ENCODE assay signal across 1 cellular context in the genomic region with DNA sequence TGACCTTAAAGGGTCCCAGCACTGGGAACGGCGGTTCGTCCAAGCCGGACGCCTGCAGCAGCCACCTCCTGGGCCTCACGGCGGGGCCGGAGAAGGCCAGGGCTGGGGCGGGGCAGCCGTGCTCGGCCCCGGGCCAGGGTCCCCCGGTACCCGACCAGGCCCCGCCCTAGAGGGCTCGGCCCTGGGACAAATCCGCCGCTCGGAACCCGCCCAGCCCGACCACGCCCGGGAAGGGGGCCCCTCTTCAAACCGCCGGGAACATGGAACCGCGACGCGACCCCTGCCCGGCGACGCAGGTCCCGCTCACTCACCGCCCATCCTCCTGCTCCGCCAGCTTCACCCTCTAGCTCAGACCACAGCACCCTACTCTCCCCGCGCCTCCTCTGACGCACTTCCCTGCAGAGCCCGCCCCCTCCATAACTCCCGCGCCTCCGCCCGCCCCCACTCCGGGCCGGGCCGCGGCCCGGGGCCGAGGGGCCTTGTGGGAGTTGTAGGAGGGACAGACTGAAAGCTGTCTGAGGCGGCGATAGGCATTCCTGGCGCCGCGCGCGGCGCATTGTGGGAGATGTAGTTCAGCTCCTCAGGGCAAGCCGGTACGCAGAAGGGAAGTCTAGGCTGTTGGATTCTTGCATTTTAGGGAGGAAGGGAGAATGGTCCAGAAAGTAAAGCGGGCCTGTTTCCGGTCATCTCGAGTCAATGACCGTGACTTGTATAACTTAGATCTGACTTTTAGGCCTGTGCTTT.
TF ChIP-seq lines count a peak whose summit lies in the region.

A gene (minus strand): TSS at position 365 of the 744 bp plus-strand sequence. CDS start 1,478 bp downstream, outside the sequence.

TF ChIP-seq in GM12878, 131 proteins besides CTCF, POLR2A, EP300 and RAD21 (continued from another document and continues in another):
- TF ChIP-seq, protein P1, sequence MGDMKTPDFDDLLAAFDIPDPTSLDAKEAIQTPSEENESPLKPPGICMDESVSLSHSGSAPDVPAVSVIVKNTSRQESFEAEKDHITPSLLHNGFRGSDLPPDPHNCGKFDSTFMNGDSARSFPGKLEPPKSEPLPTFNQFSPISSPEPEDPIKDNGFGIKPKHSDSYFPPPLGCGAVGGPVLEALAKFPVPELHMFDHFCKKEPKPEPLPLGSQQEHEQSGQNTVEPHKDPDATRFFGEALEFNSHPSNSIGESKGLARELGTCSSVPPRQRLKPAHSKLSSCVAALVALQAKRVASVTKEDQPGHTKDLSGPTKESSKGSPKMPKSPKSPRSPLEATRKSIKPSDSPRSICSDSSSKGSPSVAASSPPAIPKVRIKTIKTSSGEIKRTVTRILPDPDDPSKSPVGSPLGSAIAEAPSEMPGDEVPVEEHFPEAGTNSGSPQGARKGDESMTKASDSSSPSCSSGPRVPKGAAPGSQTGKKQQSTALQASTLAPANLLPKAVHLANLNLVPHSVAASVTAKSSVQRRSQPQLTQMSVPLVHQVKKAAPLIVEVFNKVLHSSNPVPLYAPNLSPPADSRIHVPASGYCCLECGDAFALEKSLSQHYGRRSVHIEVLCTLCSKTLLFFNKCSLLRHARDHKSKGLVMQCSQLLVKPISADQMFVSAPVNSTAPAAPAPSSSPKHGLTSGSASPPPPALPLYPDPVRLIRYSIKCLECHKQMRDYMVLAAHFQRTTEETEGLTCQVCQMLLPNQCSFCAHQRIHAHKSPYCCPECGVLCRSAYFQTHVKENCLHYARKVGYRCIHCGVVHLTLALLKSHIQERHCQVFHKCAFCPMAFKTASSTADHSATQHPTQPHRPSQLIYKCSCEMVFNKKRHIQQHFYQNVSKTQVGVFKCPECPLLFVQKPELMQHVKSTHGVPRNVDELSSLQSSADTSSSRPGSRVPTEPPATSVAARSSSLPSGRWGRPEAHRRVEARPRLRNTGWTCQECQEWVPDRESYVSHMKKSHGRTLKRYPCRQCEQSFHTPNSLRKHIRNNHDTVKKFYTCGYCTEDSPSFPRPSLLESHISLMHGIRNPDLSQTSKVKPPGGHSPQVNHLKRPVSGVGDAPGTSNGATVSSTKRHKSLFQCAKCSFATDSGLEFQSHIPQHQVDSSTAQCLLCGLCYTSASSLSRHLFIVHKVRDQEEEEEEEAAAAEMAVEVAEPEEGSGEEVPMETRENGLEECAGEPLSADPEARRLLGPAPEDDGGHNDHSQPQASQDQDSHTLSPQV (IDR thresholded peaks at IDR 0.05) = no peak
- TF ChIP-seq STAT1 (conservative IDR thresholded peaks at IDR 0.05) = no peak
- TF ChIP-seq, protein P2, sequence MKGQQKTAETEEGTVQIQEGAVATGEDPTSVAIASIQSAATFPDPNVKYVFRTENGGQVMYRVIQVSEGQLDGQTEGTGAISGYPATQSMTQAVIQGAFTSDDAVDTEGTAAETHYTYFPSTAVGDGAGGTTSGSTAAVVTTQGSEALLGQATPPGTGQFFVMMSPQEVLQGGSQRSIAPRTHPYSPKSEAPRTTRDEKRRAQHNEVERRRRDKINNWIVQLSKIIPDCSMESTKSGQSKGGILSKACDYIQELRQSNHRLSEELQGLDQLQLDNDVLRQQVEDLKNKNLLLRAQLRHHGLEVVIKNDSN (IDR thresholded peaks at IDR 0.05; ENCODE audit: borderline replicate concordance, extremely low read length, insufficient read depth, low read depth, low read length) = no peak
- TF ChIP-seq HCFC1 (IDR thresholded peaks at IDR 0.05; ENCODE audit: low read length) = peak; percentile 93
- TF ChIP-seq ZNF207 (IDR thresholded peaks at IDR 0.05; ENCODE audit: borderline replicate concordance) = 0 out of 2 replicates have a peak, but pooled peaks have one; percentile 39
- TF ChIP-seq, protein P3, sequence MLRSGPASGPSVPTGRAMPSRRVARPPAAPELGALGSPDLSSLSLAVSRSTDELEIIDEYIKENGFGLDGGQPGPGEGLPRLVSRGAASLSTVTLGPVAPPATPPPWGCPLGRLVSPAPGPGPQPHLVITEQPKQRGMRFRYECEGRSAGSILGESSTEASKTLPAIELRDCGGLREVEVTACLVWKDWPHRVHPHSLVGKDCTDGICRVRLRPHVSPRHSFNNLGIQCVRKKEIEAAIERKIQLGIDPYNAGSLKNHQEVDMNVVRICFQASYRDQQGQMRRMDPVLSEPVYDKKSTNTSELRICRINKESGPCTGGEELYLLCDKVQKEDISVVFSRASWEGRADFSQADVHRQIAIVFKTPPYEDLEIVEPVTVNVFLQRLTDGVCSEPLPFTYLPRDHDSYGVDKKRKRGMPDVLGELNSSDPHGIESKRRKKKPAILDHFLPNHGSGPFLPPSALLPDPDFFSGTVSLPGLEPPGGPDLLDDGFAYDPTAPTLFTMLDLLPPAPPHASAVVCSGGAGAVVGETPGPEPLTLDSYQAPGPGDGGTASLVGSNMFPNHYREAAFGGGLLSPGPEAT (IDR thresholded peaks at IDR 0.05; ENCODE audit: low read depth) = no peak
- peak; percentile 77 for TF ChIP-seq SREBF1 (IDR thresholded peaks at IDR 0.05; ENCODE audit: low read length)
- no peak; the same call in 1 of the 2 replicates for TF ChIP-seq WRNIP1 (IDR thresholded peaks at IDR 0.05; ENCODE audit: borderline replicate concordance, low read depth, low read length)
- peak; percentile 59; the same call in 1 of the 2 replicates for TF ChIP-seq SPI1 (IDR thresholded peaks at IDR 0.05; ENCODE audit: borderline replicate concordance, insufficient read depth, low read depth, low read length)
- TF ChIP-seq SMARCA5 (IDR thresholded peaks at IDR 0.05) = peak; percentile 86; the same call in 1 of the 2 replicates
- TF ChIP-seq ZBED1 (IDR thresholded peaks at IDR 0.05; ENCODE audit: borderline replicate concordance) = peak; percentile 82; the same call in 1 of the 2 replicates
- TF ChIP-seq ZNF384 (IDR thresholded peaks at IDR 0.05; ENCODE audit: borderline replicate concordance, low read depth, low read length) = no peak; the same call in 1 of the 2 replicates
- peak; percentile 89 for TF ChIP-seq GATAD2B (conservative IDR thresholded peaks at IDR 0.05; ENCODE audit: low read depth)
- peak; percentile 84 for TF ChIP-seq CREB1 (IDR thresholded peaks at IDR 0.05; ENCODE audit: low read depth)
- TF ChIP-seq SIN3A (IDR thresholded peaks at IDR 0.05; ENCODE audit: low read depth, low read length) = no peak
- TF ChIP-seq NR2F1 (conservative IDR thresholded peaks at IDR 0.05) = peak; percentile 75
- no peak for TF ChIP-seq FOXK2 (IDR thresholded peaks at IDR 0.05)
- TF ChIP-seq POLR2AphosphoS5 (IDR thresholded peaks at IDR 0.05; ENCODE audit: low read length) = peak; percentile 91
- TF ChIP-seq, protein P4, sequence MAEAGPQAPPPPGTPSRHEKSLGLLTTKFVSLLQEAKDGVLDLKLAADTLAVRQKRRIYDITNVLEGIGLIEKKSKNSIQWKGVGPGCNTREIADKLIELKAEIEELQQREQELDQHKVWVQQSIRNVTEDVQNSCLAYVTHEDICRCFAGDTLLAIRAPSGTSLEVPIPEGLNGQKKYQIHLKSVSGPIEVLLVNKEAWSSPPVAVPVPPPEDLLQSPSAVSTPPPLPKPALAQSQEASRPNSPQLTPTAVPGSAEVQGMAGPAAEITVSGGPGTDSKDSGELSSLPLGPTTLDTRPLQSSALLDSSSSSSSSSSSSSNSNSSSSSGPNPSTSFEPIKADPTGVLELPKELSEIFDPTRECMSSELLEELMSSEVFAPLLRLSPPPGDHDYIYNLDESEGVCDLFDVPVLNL (IDR thresholded peaks at IDR 0.05; ENCODE audit: low read depth, low read length) = 0 out of 2 replicates have a peak, but pooled peaks have one; percentile 49
- peak; percentile 86 for TF ChIP-seq CHD2 (IDR thresholded peaks at IDR 0.05; ENCODE audit: borderline replicate concordance, low read depth, low read length)
- peak in 1 of 2 experiments; percentile 47; a peak in 1 of 4 replicates for TF ChIP-seq IKZF2 (IDR thresholded peaks at IDR 0.05)
- TF ChIP-seq NRF1 (conservative IDR thresholded peaks at IDR 0.05; ENCODE audit: low read depth, low read length) = peak; percentile 26; the same call in 1 of the 2 replicates
- TF ChIP-seq, protein P5, sequence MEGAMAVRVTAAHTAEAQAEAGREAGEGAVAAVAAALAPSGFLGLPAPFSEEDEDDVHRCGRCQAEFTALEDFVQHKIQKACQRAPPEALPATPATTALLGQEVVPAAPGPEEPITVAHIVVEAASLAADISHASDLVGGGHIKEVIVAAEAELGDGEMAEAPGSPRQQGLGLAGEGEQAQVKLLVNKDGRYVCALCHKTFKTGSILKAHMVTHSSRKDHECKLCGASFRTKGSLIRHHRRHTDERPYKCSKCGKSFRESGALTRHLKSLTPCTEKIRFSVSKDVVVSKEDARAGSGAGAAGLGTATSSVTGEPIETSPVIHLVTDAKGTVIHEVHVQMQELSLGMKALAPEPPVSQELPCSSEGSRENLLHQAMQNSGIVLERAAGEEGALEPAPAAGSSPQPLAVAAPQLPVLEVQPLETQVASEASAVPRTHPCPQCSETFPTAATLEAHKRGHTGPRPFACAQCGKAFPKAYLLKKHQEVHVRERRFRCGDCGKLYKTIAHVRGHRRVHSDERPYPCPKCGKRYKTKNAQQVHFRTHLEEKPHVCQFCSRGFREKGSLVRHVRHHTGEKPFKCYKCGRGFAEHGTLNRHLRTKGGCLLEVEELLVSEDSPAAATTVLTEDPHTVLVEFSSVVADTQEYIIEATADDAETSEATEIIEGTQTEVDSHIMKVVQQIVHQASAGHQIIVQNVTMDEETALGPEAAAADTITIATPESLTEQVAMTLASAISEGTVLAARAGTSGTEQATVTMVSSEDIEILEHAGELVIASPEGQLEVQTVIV (IDR thresholded peaks at IDR 0.05; ENCODE audit: borderline replicate concordance, partially characterized antibody) = no peak
- TF ChIP-seq, protein P6, sequence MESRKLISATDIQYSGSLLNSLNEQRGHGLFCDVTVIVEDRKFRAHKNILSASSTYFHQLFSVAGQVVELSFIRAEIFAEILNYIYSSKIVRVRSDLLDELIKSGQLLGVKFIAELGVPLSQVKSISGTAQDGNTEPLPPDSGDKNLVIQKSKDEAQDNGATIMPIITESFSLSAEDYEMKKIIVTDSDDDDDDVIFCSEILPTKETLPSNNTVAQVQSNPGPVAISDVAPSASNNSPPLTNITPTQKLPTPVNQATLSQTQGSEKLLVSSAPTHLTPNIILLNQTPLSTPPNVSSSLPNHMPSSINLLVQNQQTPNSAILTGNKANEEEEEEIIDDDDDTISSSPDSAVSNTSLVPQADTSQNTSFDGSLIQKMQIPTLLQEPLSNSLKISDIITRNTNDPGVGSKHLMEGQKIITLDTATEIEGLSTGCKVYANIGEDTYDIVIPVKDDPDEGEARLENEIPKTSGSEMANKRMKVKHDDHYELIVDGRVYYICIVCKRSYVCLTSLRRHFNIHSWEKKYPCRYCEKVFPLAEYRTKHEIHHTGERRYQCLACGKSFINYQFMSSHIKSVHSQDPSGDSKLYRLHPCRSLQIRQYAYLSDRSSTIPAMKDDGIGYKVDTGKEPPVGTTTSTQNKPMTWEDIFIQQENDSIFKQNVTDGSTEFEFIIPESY (IDR thresholded peaks at IDR 0.05) = no peak
- TF ChIP-seq FOXM1 (IDR thresholded peaks at IDR 0.05; ENCODE audit: low read depth, low read length) = peak; percentile 31; the same call in 1 of the 2 replicates
- peak; percentile 91 for TF ChIP-seq SIX5 (IDR thresholded peaks at IDR 0.05; ENCODE audit: low read depth, low read length, severe bottlenecking)
- peak; percentile 97 for TF ChIP-seq PML (IDR thresholded peaks at IDR 0.05; ENCODE audit: low read length)
- TF ChIP-seq RFX5 (IDR thresholded peaks at IDR 0.05; ENCODE audit: low read depth, low read length) = no peak
- TF ChIP-seq KDM1A (IDR thresholded peaks at IDR 0.05; ENCODE audit: borderline replicate concordance) = no peak
- no peak; the same call in 1 of the 2 replicates for TF ChIP-seq BCL11A (IDR thresholded peaks at IDR 0.05; ENCODE audit: low read depth, low read length)
- TF ChIP-seq RUNX3 (IDR thresholded peaks at IDR 0.05; ENCODE audit: low read length) = peak; percentile 62
- no peak for TF ChIP-seq NFXL1 (IDR thresholded peaks at IDR 0.05; ENCODE audit: borderline replicate concordance)
- TF ChIP-seq PAX8 (IDR thresholded peaks at IDR 0.05) = no peak
- TF ChIP-seq CBX5 (IDR thresholded peaks at IDR 0.05; ENCODE audit: low read depth) = no peak; the same call in none of the 2 replicates
- TF ChIP-seq, protein P7, sequence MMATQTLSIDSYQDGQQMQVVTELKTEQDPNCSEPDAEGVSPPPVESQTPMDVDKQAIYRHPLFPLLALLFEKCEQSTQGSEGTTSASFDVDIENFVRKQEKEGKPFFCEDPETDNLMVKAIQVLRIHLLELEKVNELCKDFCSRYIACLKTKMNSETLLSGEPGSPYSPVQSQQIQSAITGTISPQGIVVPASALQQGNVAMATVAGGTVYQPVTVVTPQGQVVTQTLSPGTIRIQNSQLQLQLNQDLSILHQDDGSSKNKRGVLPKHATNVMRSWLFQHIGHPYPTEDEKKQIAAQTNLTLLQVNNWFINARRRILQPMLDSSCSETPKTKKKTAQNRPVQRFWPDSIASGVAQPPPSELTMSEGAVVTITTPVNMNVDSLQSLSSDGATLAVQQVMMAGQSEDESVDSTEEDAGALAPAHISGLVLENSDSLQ (IDR thresholded peaks at IDR 0.05) = peak; percentile 51; the same call in 1 of the 2 replicates
- TF ChIP-seq KAT2A (conservative IDR thresholded peaks at IDR 0.05; ENCODE audit: control insufficient read depth, low read depth, low read length) = no peak
- TF ChIP-seq, protein P8, sequence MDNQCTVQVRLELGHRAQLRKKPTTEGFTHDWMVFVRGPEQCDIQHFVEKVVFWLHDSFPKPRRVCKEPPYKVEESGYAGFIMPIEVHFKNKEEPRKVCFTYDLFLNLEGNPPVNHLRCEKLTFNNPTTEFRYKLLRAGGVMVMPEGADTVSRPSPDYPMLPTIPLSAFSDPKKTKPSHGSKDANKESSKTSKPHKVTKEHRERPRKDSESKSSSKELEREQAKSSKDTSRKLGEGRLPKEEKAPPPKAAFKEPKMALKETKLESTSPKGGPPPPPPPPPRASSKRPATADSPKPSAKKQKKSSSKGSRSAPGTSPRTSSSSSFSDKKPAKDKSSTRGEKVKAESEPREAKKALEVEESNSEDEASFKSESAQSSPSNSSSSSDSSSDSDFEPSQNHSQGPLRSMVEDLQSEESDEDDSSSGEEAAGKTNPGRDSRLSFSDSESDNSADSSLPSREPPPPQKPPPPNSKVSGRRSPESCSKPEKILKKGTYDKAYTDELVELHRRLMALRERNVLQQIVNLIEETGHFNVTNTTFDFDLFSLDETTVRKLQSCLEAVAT (IDR thresholded peaks at IDR 0.05) = peak; percentile 69
- peak; percentile 87 for TF ChIP-seq TCF3 (IDR thresholded peaks at IDR 0.05; ENCODE audit: borderline replicate concordance, insufficient read depth, low read depth, low read length)
